In genomic region chr17:80894439-80894721, GRCh38 we compare ENCODE assay signal across 17 cellular contexts.
DNase-seq lines count a peak whose midpoint lies in the region; ATAC-seq and TF ChIP-seq lines count a peak whose summit lies in the region.
"Had no signal": no experiment of that assay in that cellular context is flagged by ENCODE, and none has a peak within 500 bp of the region (broad histone marks: within the 10 kb centered on the region; RNA-seq: fewer than 3 reads in every experiment).

No MANE protein-coding gene starts in this region.

- no peak for DNase-seq in activated CD4-positive, alpha-beta T cell treated with anti-CD3 and anti-CD28 coated beads, Interleukin-2, amount 10 ng/mL, durations not matched to agents 7 days and 5 days
- no peak for DNase-seq in activated CD4-positive, alpha-beta T cell treated with anti-CD3 and anti-CD28 coated beads for 4 hours
- DNase-seq in HFFc6 (no peak), astrocyte of the cerebellum (ENCODE audit: low read depth) (no peak), osteoblast (ENCODE audit: insufficient read length, low spot score, missing footprints) (peak; percentile 90), immature natural killer cell (no peak)
- DNase-seq: activated CD4-positive, CD25-positive, alpha-beta regulatory T cell; DND-41; effector CD8-positive, alpha-beta T cell; head of caudate nucleus; left colon; NCI-H1694; NCI-H69; SJCRH30; spleen had no signal

- H3K27ac Mint-ChIP-seq in activated CD4-positive, alpha-beta T cell treated with anti-CD3 and anti-CD28 coated beads, Interleukin-2, amount 10 ng/mL, durations not matched to agents 7 days and 5 days = peak overlapping the region; percentile 91
- H3K27ac Mint-ChIP-seq in HFFc6 (no peak overlapping the region), immature natural killer cell (peak overlapping the region in 2 of 6 donors; percentile 34 to 62)

- H4K20me1 ChIP-seq in osteoblast (ENCODE audit: insufficient read depth, low read length) = no peaks in the 10 kb centered on the region

- no peak overlapping the region for H2AFZ ChIP-seq in osteoblast (ENCODE audit: low read length)

- CTCF ChIA-PET in activated CD4-positive, alpha-beta T cell treated with anti-CD3 and anti-CD28 coated beads, Interleukin-2, amount 10 ng/mL, durations not matched to agents 7 days and 5 days (lab: Charles Lee) = no interaction called here

- H3K9me3 Mint-ChIP-seq in activated CD4-positive, alpha-beta T cell treated with anti-CD3 and anti-CD28 coated beads, Interleukin-2, amount 10 ng/mL, durations not matched to agents 7 days and 5 days = no peaks in the 10 kb centered on the region
- H3K9me3 Mint-ChIP-seq in HFFc6 = no peaks in the 10 kb centered on the region
- H3K9me3 Mint-ChIP-seq in immature natural killer cell = no peaks in the 10 kb centered on the region

- H3K9me3 ChIP-seq in osteoblast (ENCODE audit: low read depth, low read length) = no peaks in the 10 kb centered on the region
- H3K9me3 ChIP-seq: SJCRH30, spleen had no signal

- no peak overlapping the region for H3K4me2 ChIP-seq in osteoblast (ENCODE audit: insufficient read depth, low read length)

- peak overlapping the region; percentile 77 for H3K4me3 Mint-ChIP-seq in activated CD4-positive, alpha-beta T cell treated with anti-CD3 and anti-CD28 coated beads, Interleukin-2, amount 10 ng/mL, durations not matched to agents 7 days and 5 days
- no peak overlapping the region for H3K4me3 Mint-ChIP-seq in HFFc6
- no peak overlapping the region for H3K4me3 Mint-ChIP-seq in immature natural killer cell

- peaks cover 91% of the 10 kb centered on the region for H3K4me1 Mint-ChIP-seq in activated CD4-positive, alpha-beta T cell treated with anti-CD3 and anti-CD28 coated beads, Interleukin-2, amount 10 ng/mL, durations not matched to agents 7 days and 5 days
- H3K4me1 Mint-ChIP-seq in HFFc6 (ENCODE audit: low read depth) (peaks cover 31% of the 10 kb centered on the region), immature natural killer cell (peaks cover 15 to 20% of the 10 kb centered on the region in 2 donors)

- H3K4me1 ChIP-seq in osteoblast (ENCODE audit: insufficient read depth, low read length) = peaks cover 30% of the 10 kb centered on the region

- H3K27me3 ChIP-seq in osteoblast (ENCODE audit: insufficient read depth, low read length) = no peaks in the 10 kb centered on the region
- H3K27me3 ChIP-seq: SJCRH30, spleen had no signal

- peaks cover 15% of the 10 kb centered on the region for H3K36me3 ChIP-seq in osteoblast (ENCODE audit: insufficient read depth, low read length)

- H3K27me3 Mint-ChIP-seq in activated CD4-positive, alpha-beta T cell treated with anti-CD3 and anti-CD28 coated beads, Interleukin-2, amount 10 ng/mL, durations not matched to agents 7 days and 5 days = no peaks in the 10 kb centered on the region
- peaks cover 3% of the 10 kb centered on the region for H3K27me3 Mint-ChIP-seq in HFFc6 (ENCODE audit: insufficient read depth)
- peaks cover 2 to 4% (median 3%) of the 10 kb centered on the region in 3 donors for H3K27me3 Mint-ChIP-seq in immature natural killer cell (ENCODE audit: low read depth in 3 of 3)

- peaks cover 86% of the 10 kb centered on the region for H3K36me3 Mint-ChIP-seq in activated CD4-positive, alpha-beta T cell treated with anti-CD3 and anti-CD28 coated beads, Interleukin-2, amount 10 ng/mL, durations not matched to agents 7 days and 5 days (ENCODE audit: low read depth)
- H3K36me3 Mint-ChIP-seq in HFFc6 (ENCODE audit: low read depth) (peaks cover 41% of the 10 kb centered on the region), immature natural killer cell (peaks cover 7 to 26% (median 11%) of the 10 kb centered on the region in 3 donors)

- POLR2A ChIA-PET in activated CD4-positive, alpha-beta T cell treated with anti-CD3 and anti-CD28 coated beads, Interleukin-2, amount 10 ng/mL, durations not matched to agents 7 days and 5 days (lab: Charles Lee) = no interaction called here

- H3K79me2 ChIP-seq in osteoblast (ENCODE audit: insufficient read depth, low read length) = no peaks in the 10 kb centered on the region

- H3K4me3 ChIP-seq in astrocyte of the cerebellum (ENCODE audit: low read depth, low read length) (no peak overlapping the region), osteoblast (ENCODE audit: insufficient read depth, low read length) (no peak overlapping the region)
- H3K4me3 ChIP-seq: SJCRH30, spleen had no signal

- ATAC-seq in GM21786 (IDR thresholded peaks at IDR 0.05; ENCODE audit: unreplicated experiment) (no peak), HG02678 (IDR thresholded peaks at IDR 0.05; ENCODE audit: unreplicated experiment) (no peak)
- ATAC-seq: left colon had no signal

- TF ChIP-seq CTCF in HFFc6 (IDR thresholded peaks at IDR 0.05) (peak; percentile 27; the same call in 1 of the 2 replicates), astrocyte of the cerebellum (IDR thresholded peaks at IDR 0.05; ENCODE audit: low read depth, low read length, missing control alignments) (peak; percentile 28), osteoblast (IDR thresholded peaks at IDR 0.05; ENCODE audit: extremely low read depth, low read depth, low read length) (peak; percentile 22)

- in situ Hi-C loops in astrocyte of the cerebellum (cut with HindIII; ENCODE audit: low sequenced_read_pairs) = no loop called here

- no peak overlapping the region for H3K27ac ChIP-seq in osteoblast (ENCODE audit: low read depth, low read length)
- H3K27ac ChIP-seq: SJCRH30, spleen had no signal
